23 cellular contexts compared by ENCODE assay signal in the genomic region with DNA sequence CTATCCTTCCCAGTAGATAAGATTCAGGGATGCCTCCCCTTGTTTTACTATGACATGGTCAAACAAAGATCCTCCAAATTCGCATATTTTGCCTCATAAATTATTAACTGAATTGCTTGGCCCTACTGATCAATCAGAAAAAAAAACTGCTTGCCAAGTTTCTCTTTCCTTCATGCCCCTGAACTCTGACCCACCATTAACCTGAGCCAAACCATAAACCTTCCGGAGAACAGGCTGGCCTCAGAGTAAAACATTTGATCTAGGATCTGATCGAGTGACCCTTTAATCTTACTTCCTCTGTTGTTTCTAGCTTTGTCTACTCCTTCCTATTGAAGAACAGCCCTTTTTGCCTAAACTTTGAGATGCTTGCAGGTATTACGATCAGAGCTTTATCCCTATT.
DNase-seq lines count a peak whose midpoint lies in the region; ATAC-seq, FAIRE-seq and TF ChIP-seq lines count a peak whose summit lies in the region.
"Had no signal": no experiment of that assay in that cellular context is flagged by ENCODE, and none has a peak within 500 bp of the region (broad histone marks: within the 10 kb centered on the region; RNA-seq: fewer than 3 reads in every experiment).

No MANE protein-coding gene starts in this region.

- H3K4me1 ChIP-seq in liver (ENCODE audit: control insufficient read depth in 4 of 4, insufficient read depth in 4 of 4, low read length in 3 of 4) (peaks cover 0 to 18% (median 16%) of the 10 kb centered on the region in 4 donors), HepG2 (ENCODE audit: insufficient read depth, low read length) (no peaks in the 10 kb centered on the region), hepatocyte (ENCODE audit: insufficient read depth) (no peaks in the 10 kb centered on the region), right lobe of liver (peaks cover 0 to 16% (median 5%) of the 10 kb centered on the region in 4 donors), MM.1S (ENCODE audit: low read length) (no peaks in the 10 kb centered on the region)
- H3K4me1 ChIP-seq: A549; BLaER1 treated with 17β-estradiol and CSF1 and Interleukin-3, amounts not matched to agents 10 nM and 100 nM; Caco-2 had no signal

- TF ChIP-seq POLR2A in HepG2 (IDR thresholded peaks at IDR 0.05; ENCODE audit: insufficient read depth in 1 of 2, low read depth in 2 of 2, low read length in 2 of 2), result no peak
- TF ChIP-seq POLR2A in right lobe of liver (IDR thresholded peaks at IDR 0.05), result no peak

- in situ Hi-C loops in HepG2 (cut with HindIII; ENCODE audit: extremely low pct_ligation_motif_present, low pct_unique_long_range_greater_than_20kb), result no loop called here

- H2AFZ ChIP-seq in HepG2 (ENCODE audit: low read length) (no peak overlapping the region), hepatocyte (no peak overlapping the region), MM.1S (ENCODE audit: low read length) (no peak overlapping the region)

- H3K4me2 ChIP-seq in HepG2 (ENCODE audit: low read depth, low read length) (no peak overlapping the region), hepatocyte (peak overlapping the region; percentile 19), MM.1S (ENCODE audit: low read depth, low read length) (no peak overlapping the region)
- H3K4me2 ChIP-seq: A549; BLaER1 treated with 17β-estradiol and CSF1 and Interleukin-3, amounts not matched to agents 10 nM and 100 nM had no signal

- no peak for DNase-seq in HepG2 (ENCODE audit: low spot score)
- DNase-seq in hepatocyte (ENCODE audit: low spot score), result no peak
- DNase-seq in right lobe of liver, result peak in 1 of 3 donors; percentile 44
- DNase-seq in progenitor cell of endocrine pancreas (ENCODE audit: low spot score, unreplicated experiment), result no peak
- DNase-seq in NCI-H524 (lab: John Stamatoyannopoulos, UW), result no peak
- DNase-seq in MM.1S, result no peak
- DNase-seq: AML-193; Calu3; CD4-positive, alpha-beta T cell; CD8-positive, alpha-beta T cell; DMS79 treated with DMSO at 0.1 percent for 48 hours; GF-D8 had no signal

- peaks cover 27% of the 10 kb centered on the region for H3K9me3 Mint-ChIP-seq in progenitor cell of endocrine pancreas (ENCODE audit: low read depth)

- 11% methylated on average over 4 of the region's 4 CpGs for WGBS in liver
- WGBS in HepG2 (ENCODE audit: low lambda C conversion rate), result 2% methylated on average over 3 of the region's 4 CpGs
- 49% methylated on average over 4 of the region's 4 CpGs for WGBS in hepatocyte (ENCODE audit: low lambda C conversion rate, missing lambda C conversion rate)
- 15% methylated on average over 4 of the region's 4 CpGs for WGBS in right lobe of liver (ENCODE audit: insufficient coverage, low coverage, low lambda C conversion rate, missing lambda C conversion rate)

- no peak overlapping the region for H3K4me3 ChIP-seq in liver (ENCODE audit: low read depth in 1 of 3, low read length in 3 of 3)
- H3K4me3 ChIP-seq in HepG2 (replicated peaks in 1 of 3; ENCODE audit: insufficient read depth in 1 of 3, low read depth in 2 of 3, low read length in 3 of 3), result no peak overlapping the region
- no peak overlapping the region for H3K4me3 ChIP-seq in hepatocyte
- no peak overlapping the region for H3K4me3 ChIP-seq in right lobe of liver
- H3K4me3 ChIP-seq in MM.1S (ENCODE audit: low read length), result no peak overlapping the region
- H3K4me3 ChIP-seq: A549; BLaER1 treated with 17β-estradiol and CSF1 and Interleukin-3, amounts not matched to agents 10 nM and 100 nM had no signal

- H3K27me3 ChIP-seq in liver (ENCODE audit: control insufficient read depth in 4 of 4, insufficient read depth in 4 of 4, low read length in 3 of 4) (no peaks in the 10 kb centered on the region), HepG2 (ENCODE audit: control insufficient read depth in 1 of 2, insufficient read depth in 2 of 2, low read length in 2 of 2) (no peaks in the 10 kb centered on the region), hepatocyte (no peaks in the 10 kb centered on the region), right lobe of liver (no peaks in the 10 kb centered on the region), MM.1S (replicated peaks; ENCODE audit: insufficient read depth, low read length) (no peaks in the 10 kb centered on the region)

- POLR2A ChIA-PET in HepG2 (lab: Yijun Ruan, JAX), result no interaction called here

- TF ChIP-seq CTCF in liver (IDR thresholded peaks at IDR 0.05; ENCODE audit: low read depth, low read length, missing input control) (no peak), HepG2 (CRISPR knock-in tag; IDR thresholded peaks at IDR 0.05) (no peak), hepatocyte (IDR thresholded peaks at IDR 0.05; ENCODE audit: poor library complexity) (no peak), right lobe of liver (IDR thresholded peaks at IDR 0.05) (no peak), progenitor cell of endocrine pancreas (IDR thresholded peaks at IDR 0.05; ENCODE audit: unreplicated experiment) (no peak), MM.1S (IDR thresholded peaks at IDR 0.05; ENCODE audit: low read length) (no peak)

- peaks cover 9% of the 10 kb centered on the region for H3K36me3 Mint-ChIP-seq in progenitor cell of endocrine pancreas (ENCODE audit: insufficient read depth)
- H3K36me3 Mint-ChIP-seq: CD8-positive, alpha-beta T cell had no signal

- no TSS peak for BruUV-seq in HepG2 (replicated peaks; lab: Mats Ljungman, UMichigan)

- no peaks in the 10 kb centered on the region for H3K9me2 ChIP-seq in hepatocyte (replicated peaks; ENCODE audit: insufficient read depth)
- no peaks in the 10 kb centered on the region for H3K9me2 ChIP-seq in MM.1S (replicated peaks; ENCODE audit: insufficient read depth, low read length)

- H3K9me3 ChIP-seq in liver (ENCODE audit: control insufficient read depth in 4 of 4, low read length in 3 of 4) (no peaks in the 10 kb centered on the region), HepG2 (ENCODE audit: low read length) (no peaks in the 10 kb centered on the region), hepatocyte (ENCODE audit: low read depth) (no peaks in the 10 kb centered on the region), right lobe of liver (no peaks in the 10 kb centered on the region), MM.1S (replicated peaks; ENCODE audit: insufficient read depth, low read length) (no peaks in the 10 kb centered on the region)
- H3K9me3 ChIP-seq: A549, Caco-2 had no signal

- H3K4me3 Mint-ChIP-seq in progenitor cell of endocrine pancreas (ENCODE audit: low read depth), result peak overlapping the region; percentile 22
- H3K4me3 Mint-ChIP-seq: B cell; CD4-positive, alpha-beta T cell; CD8-positive, alpha-beta T cell had no signal

- H3K27ac Mint-ChIP-seq in progenitor cell of endocrine pancreas, result peak overlapping the region; percentile 57
- H3K27ac Mint-ChIP-seq: B cell; CD4-positive, alpha-beta T cell; CD8-positive, alpha-beta T cell had no signal

- H3K27ac ChIP-seq in liver (ENCODE audit: low read depth in 1 of 2, low read length in 2 of 2), result no peak overlapping the region
- no peak overlapping the region for H3K27ac ChIP-seq in HepG2 (ENCODE audit: extremely low read length, insufficient read depth, low read length)
- no peak overlapping the region for H3K27ac ChIP-seq in hepatocyte
- peak overlapping the region in 1 of 3 donors; percentile 26 for H3K27ac ChIP-seq in right lobe of liver
- H3K27ac ChIP-seq in MM.1S (ENCODE audit: low read length), result no peak overlapping the region
- H3K27ac ChIP-seq: 22Rv1; A549; BLaER1 treated with 17β-estradiol and CSF1 and Interleukin-3, amounts not matched to agents 10 nM and 100 nM; C4-2B had no signal

- H3K36me3 ChIP-seq in liver (ENCODE audit: control insufficient read depth in 4 of 4, insufficient read depth in 3 of 4, low read depth in 1 of 4, low read length in 3 of 4), result no peaks in the 10 kb centered on the region
- H3K36me3 ChIP-seq in HepG2 (replicated peaks in 1 of 2; ENCODE audit: control insufficient read depth in 1 of 2, insufficient read depth in 2 of 2, low read length in 2 of 2), result no peaks in the 10 kb centered on the region
- no peaks in the 10 kb centered on the region for H3K36me3 ChIP-seq in hepatocyte (replicated peaks; ENCODE audit: insufficient read depth, low read depth)
- H3K36me3 ChIP-seq in right lobe of liver, result no peaks in the 10 kb centered on the region
- H3K36me3 ChIP-seq in MM.1S (replicated peaks; ENCODE audit: insufficient read depth, low read length), result no peaks in the 10 kb centered on the region
- H3K36me3 ChIP-seq: BLaER1 treated with 17β-estradiol and CSF1 and Interleukin-3, amounts not matched to agents 10 nM and 100 nM had no signal

- FAIRE-seq in HepG2 (lab: Jason Lieb, UNC), result no peak
- FAIRE-seq: G401.6, GM12891, GM19239 had no signal

- TF ChIP-seq RAD21 in liver (IDR thresholded peaks at IDR 0.05), result no peak
- TF ChIP-seq RAD21 in HepG2 (CRISPR knock-in tag; IDR thresholded peaks at IDR 0.05), result no peak

- intact Hi-C loops in HepG2 (cut with micrococcal nuclease; ENCODE audit: unreplicated experiment), result no loop called here
- intact Hi-C loops in right lobe of liver (cut with DNase I), result no loop called here

- CTCF ChIA-PET in HepG2 (lab: Yijun Ruan, JAX; ENCODE audit: low intra/inter-chr PET ratio, low total read pairs), result no interaction called here

- peaks cover 29% of the 10 kb centered on the region for H3K4me1 Mint-ChIP-seq in progenitor cell of endocrine pancreas (ENCODE audit: low read depth)
- H3K4me1 Mint-ChIP-seq: B cell had no signal

- no peaks in the 10 kb centered on the region for H3K79me2 ChIP-seq in HepG2 (ENCODE audit: insufficient read depth, low read length)
- no peaks in the 10 kb centered on the region for H3K79me2 ChIP-seq in hepatocyte
- H3K79me2 ChIP-seq in MM.1S (ENCODE audit: low read length), result no peaks in the 10 kb centered on the region

- no peak overlapping the region for H3K9ac ChIP-seq in liver (ENCODE audit: low read depth in 1 of 2, low read length in 2 of 2)
- H3K9ac ChIP-seq in HepG2 (ENCODE audit: insufficient read depth, low read depth, low read length), result no peak overlapping the region
- no peak overlapping the region for H3K9ac ChIP-seq in MM.1S (ENCODE audit: low read length)
- H3K9ac ChIP-seq: BLaER1 treated with 17β-estradiol and CSF1 and Interleukin-3, amounts not matched to agents 10 nM and 100 nM had no signal

- TF ChIP-seq EP300 in HepG2 (IDR thresholded peaks at IDR 0.05; ENCODE audit: low read depth in 2 of 2, low read length in 2 of 2) (no peak), HepG2 (CRISPR knock-in tag; IDR thresholded peaks at IDR 0.05; ENCODE audit: borderline replicate concordance) (no peak)

- ATAC-seq in HepG2 (no peak), right lobe of liver (peak; percentile 77 to 96 (median 84)), HG02759 (IDR thresholded peaks at IDR 0.05; ENCODE audit: unreplicated experiment) (no peak)
- ATAC-seq: A549; CD8-positive, alpha-beta T cell had no signal

- H3F3A ChIP-seq in MM.1S (ENCODE audit: insufficient read depth, low read length), result no peaks in the 10 kb centered on the region

- H4K20me1 ChIP-seq in HepG2 (ENCODE audit: insufficient read depth, low read length) (no peaks in the 10 kb centered on the region), hepatocyte (ENCODE audit: insufficient read depth, poor library complexity, severe bottlenecking) (no peaks in the 10 kb centered on the region), MM.1S (ENCODE audit: insufficient read depth, low read length) (no peaks in the 10 kb centered on the region)
- H4K20me1 ChIP-seq: BLaER1 treated with 17β-estradiol and CSF1 and Interleukin-3, amounts not matched to agents 10 nM and 100 nM had no signal

- no peaks in the 10 kb centered on the region for H3K27me3 Mint-ChIP-seq in progenitor cell of endocrine pancreas
- H3K27me3 Mint-ChIP-seq: B cell; CD4-positive, alpha-beta T cell had no signal

Comparison
In these comparisons a context has a peak if more than half of its experiments do, and no peak if none do; other contexts are left out.
1. ATAC-seq: peak in right lobe of liver (4 of 4); none in HepG2 (single experiment) and HG02759 (single experiment).